ENCODE assay signal across 11 cellular contexts in genomic region chr10:76779163-76779820, GRCh38.
DNase-seq lines count a peak whose midpoint lies in the region; ATAC-seq and TF ChIP-seq lines count a peak whose summit lies in the region.
"Had no signal": no experiment of that assay in that cellular context is flagged by ENCODE, and none has a peak within 500 bp of the region (broad histone marks: within the 10 kb centered on the region; RNA-seq: fewer than 3 reads in every experiment).

No MANE protein-coding gene starts in this region.

- H2AFZ ChIP-seq in neuron (ENCODE audit: low read depth, low read length), result peak overlapping the region; percentile 41

- no peaks in the 10 kb centered on the region for H3K36me3 ChIP-seq in BJ (ENCODE audit: control insufficient read depth, insufficient read depth, low read length)
- H3K36me3 ChIP-seq in neuron (ENCODE audit: insufficient read depth, low read length), result no peaks in the 10 kb centered on the region

- no peak for ATAC-seq in HG02642 (IDR thresholded peaks at IDR 0.05; ENCODE audit: poor library complexity, unreplicated experiment)
- ATAC-seq: HCT116 had no signal

- H3K4me3 ChIP-seq in BJ (ENCODE audit: low read depth, low read length) (no peak overlapping the region), neuron (ENCODE audit: low read length) (no peak overlapping the region)

- H3K9me3 ChIP-seq in neuron (ENCODE audit: low read length), result no peaks in the 10 kb centered on the region

- peak; percentile 22; the same call in 1 of the 2 replicates for TF ChIP-seq CTCF in BJ (IDR thresholded peaks at IDR 0.05; ENCODE audit: insufficient read depth, low read depth, low read length)

- H3K4me1 ChIP-seq in neuron (ENCODE audit: insufficient read depth, low read length), result peaks cover 16% of the 10 kb centered on the region

- CTCF ChIA-PET in BJ (lab: Yijun Ruan, JAX), result interaction anchor here (1.2 to 1.4 kb wide), 2 partner anchors 11 to 16 kb away, joined by 3 read pairs; no protein-coding TSS in a partner anchor

- POLR2A ChIA-PET in BJ (lab: Charles Lee), result no interaction called here

- DNase-seq in BJ (ENCODE audit: low read depth) (peak; percentile 1), NCI-H2227 (lab: John Stamatoyannopoulos, UW; ENCODE audit: unreplicated experiment) (peak; percentile 13), fibroblast of gingiva (ENCODE audit: low read depth) (peak; percentile 71), DMS53 (lab: John Stamatoyannopoulos, UW) (no peak), GM19240 (ENCODE audit: insufficient read length, low spot score) (no peak)
- no peak for DNase-seq in activated CD4-positive, alpha-beta T cell treated with anti-CD3 and anti-CD28 coated beads, Interleukin-2, amount 50 U/mL, for 48 hours
- DNase-seq: caudate nucleus, NCI-H446 treated with DMSO at 0.1 percent for 48 hours had no signal

- no peaks in the 10 kb centered on the region; the same call in 1 of the 2 replicates for H3K27me3 ChIP-seq in BJ (ENCODE audit: control insufficient read depth, insufficient read depth, low read length)
- H3K27me3 ChIP-seq in neuron (ENCODE audit: insufficient read depth, low read length), result no peaks in the 10 kb centered on the region

Comparison
In these comparisons a context has a peak if more than half of its experiments do, and no peak if none do; other contexts are left out.
1. DNase-seq: peak in BJ (single experiment), NCI-H2227 (single experiment) and fibroblast of gingiva (single experiment); none in activated CD4-positive, alpha-beta T cell treated with anti-CD3 and anti-CD28 coated beads, Interleukin-2, amount 50 U/mL, for 48 hours (0 of 2), DMS53 (single experiment) and GM19240 (single experiment).